In the genomic region with DNA sequence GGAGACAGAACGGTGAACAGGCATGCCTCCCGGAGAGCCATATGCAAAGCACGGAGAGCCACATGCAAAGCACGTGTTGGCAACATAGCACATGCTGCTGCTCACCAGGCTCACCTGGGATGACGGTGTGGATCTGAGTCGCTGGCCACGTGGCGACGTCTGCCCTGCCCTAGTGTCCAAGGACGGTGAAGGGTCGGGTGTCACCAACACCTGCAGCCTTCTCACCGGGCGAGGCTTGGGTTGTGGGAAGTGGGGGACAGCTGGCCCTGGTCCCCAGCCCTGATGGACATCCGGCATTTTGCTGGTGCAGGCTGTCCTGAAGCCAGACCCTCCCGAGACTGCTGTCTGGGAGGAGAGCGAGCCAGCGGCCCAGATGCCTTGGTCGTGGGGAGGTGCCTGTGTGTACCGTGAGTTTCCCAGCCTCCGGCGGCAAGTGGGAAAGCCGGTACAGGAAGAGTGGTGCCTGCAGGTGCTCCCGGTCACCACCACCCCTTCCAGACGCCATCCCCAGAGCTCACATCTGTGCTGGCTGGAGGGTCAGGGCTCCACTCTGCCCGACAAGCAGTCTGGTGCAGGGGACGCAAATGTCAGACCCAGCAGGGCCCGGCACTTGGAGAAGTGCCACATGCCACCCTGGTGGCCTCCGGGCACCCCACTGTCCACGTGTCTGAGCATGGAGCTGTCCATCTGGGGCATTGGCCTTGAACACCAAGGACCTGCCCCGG, we compare ENCODE assay signal across 21 cellular contexts.
"Had no signal": no experiment of that assay in that cellular context is flagged by ENCODE, and none has a peak within 500 bp of the region (broad histone marks: within the 10 kb centered on the region; RNA-seq: fewer than 3 reads in every experiment).

No MANE protein-coding gene starts in this region.

- H3K4me1 Mint-ChIP-seq: mesothelial cell of epicardium had no signal

- H3K9me3 ChIP-seq: left lung, prostate gland, tibial artery had no signal

- H3K27ac ChIP-seq: left lung, neural progenitor cell, prostate gland, tibial artery had no signal

- H3K27me3 Mint-ChIP-seq: activated CD4-positive, alpha-beta T cell treated with anti-CD3 and anti-CD28 coated beads, Interleukin-2, amount 10 ng/mL, durations not matched to agents 7 days and 5 days; activated CD8-positive, alpha-beta T cell treated with anti-CD3 and anti-CD28 coated beads for 36 hours; activated naive CD8-positive, alpha-beta T cell treated with anti-CD3 and anti-CD28 coated beads, Interleukin-2, amount 50 U/mL, for 24 hours; brain; naive thymus-derived CD8-positive, alpha-beta T cell had no signal

- DNase-seq: activated CD4-positive, alpha-beta T cell treated with anti-CD3 and anti-CD28 coated beads, Interleukin-2, amount 10 ng/mL, durations not matched to agents 7 days and 5 days; activated CD4-positive, CD25-positive, alpha-beta regulatory T cell treated with anti-CD3 and anti-CD28 coated beads, Interleukin-2, amount 50 U/mL, for 72 hours; activated CD8-positive, alpha-beta T cell treated with anti-CD3 and anti-CD28 coated beads for 36 hours; activated gamma-delta T cell; activated naive CD4-positive, alpha-beta T cell treated with anti-CD3 and anti-CD28 coated beads, Interleukin-2, amount 50 U/mL, for 16 hours; activated naive CD8-positive, alpha-beta T cell treated with anti-CD3 and anti-CD28 coated beads, Interleukin-2, amount 50 U/mL, for 24 hours; anterior cingulate cortex; foreskin fibroblast; immature natural killer cell; mammary epithelial cell; naive thymus-derived CD8-positive, alpha-beta T cell; stimulated activated CD4-positive, alpha-beta T cell treated with anti-CD3 and anti-CD28 coated beads, Interleukin-12 subunit alpha, Interleukin-12 subunit beta, amount 100 ng/mL, for 4 hours; stimulated activated CD4-positive, alpha-beta T cell treated with anti-CD3 and anti-CD28 coated beads, Interleukin-4, amount 100 ng/mL, for 4 hours; stimulated activated naive CD8-positive, alpha-beta T cell treated with anti-CD3 and anti-CD28 coated beads, Interleukin-15, Interleukin-2, amounts not matched to agents 100 U/mL and 50 U/mL, for 24 hours had no signal

- H3K27ac Mint-ChIP-seq: activated CD4-positive, alpha-beta T cell treated with anti-CD3 and anti-CD28 coated beads, Interleukin-2, amount 10 ng/mL, durations not matched to agents 7 days and 5 days; activated CD8-positive, alpha-beta T cell treated with anti-CD3 and anti-CD28 coated beads for 36 hours; activated naive CD8-positive, alpha-beta T cell treated with anti-CD3 and anti-CD28 coated beads, Interleukin-2, amount 50 U/mL, for 24 hours; activated T-helper 1 cell treated with anti-CD3 and anti-CD28 coated beads, Interleukin-12 subunit alpha, Interleukin-12 subunit beta, Interleukin-2, Interleukin-4 antibody, amounts not matched to agents 30 ng/mL and 10 ng/mL and 1 ng/mL, durations not matched to agents 14 hours and 24 hours and 36 hours; brain; mesothelial cell of epicardium; naive thymus-derived CD8-positive, alpha-beta T cell; neural progenitor cell had no signal

- H3K36me3 ChIP-seq: neural progenitor cell had no signal

- ATAC-seq: activated CD8-positive, alpha-beta T cell treated with anti-CD3 and anti-CD28 coated beads for 36 hours; activated naive CD8-positive, alpha-beta T cell treated with anti-CD3 and anti-CD28 coated beads, Interleukin-2, amount 50 U/mL, for 24 hours; left lung; naive thymus-derived CD8-positive, alpha-beta T cell; stimulated activated naive CD8-positive, alpha-beta T cell treated with anti-CD3 and anti-CD28 coated beads, Interleukin-15, Interleukin-2, amounts not matched to agents 100 U/mL and 50 U/mL, for 24 hours had no signal

- H3K27me3 ChIP-seq: left lung, neural progenitor cell, tibial artery had no signal

- H3K4me1 ChIP-seq: neural progenitor cell, tibial artery had no signal

- H3K9me3 Mint-ChIP-seq: activated CD4-positive, alpha-beta T cell treated with anti-CD3 and anti-CD28 coated beads, Interleukin-2, amount 10 ng/mL, durations not matched to agents 7 days and 5 days; activated CD8-positive, alpha-beta T cell treated with anti-CD3 and anti-CD28 coated beads for 36 hours; activated naive CD8-positive, alpha-beta T cell treated with anti-CD3 and anti-CD28 coated beads, Interleukin-2, amount 50 U/mL, for 24 hours; activated T-helper 1 cell treated with anti-CD3 and anti-CD28 coated beads, Interleukin-12 subunit alpha, Interleukin-12 subunit beta, Interleukin-2, Interleukin-4 antibody, amounts not matched to agents 30 ng/mL and 10 ng/mL and 1 ng/mL, durations not matched to agents 14 hours and 24 hours and 36 hours; immature natural killer cell; mesothelial cell of epicardium; naive thymus-derived CD8-positive, alpha-beta T cell; neural progenitor cell had no signal

- H3K4me3 Mint-ChIP-seq: activated CD4-positive, alpha-beta T cell treated with anti-CD3 and anti-CD28 coated beads, Interleukin-2, amount 10 ng/mL, durations not matched to agents 7 days and 5 days; activated CD8-positive, alpha-beta T cell treated with anti-CD3 and anti-CD28 coated beads for 36 hours; activated naive CD8-positive, alpha-beta T cell treated with anti-CD3 and anti-CD28 coated beads, Interleukin-2, amount 50 U/mL, for 24 hours; activated T-helper 1 cell treated with anti-CD3 and anti-CD28 coated beads, Interleukin-12 subunit alpha, Interleukin-12 subunit beta, Interleukin-2, Interleukin-4 antibody, amounts not matched to agents 30 ng/mL and 10 ng/mL and 1 ng/mL, durations not matched to agents 14 hours and 24 hours and 36 hours; brain; immature natural killer cell; mesothelial cell of epicardium; naive thymus-derived CD8-positive, alpha-beta T cell; neural progenitor cell had no signal

- H3K4me3 ChIP-seq: left lung, neural progenitor cell, prostate gland, tibial artery had no signal
